Comparison of ENCODE assay signal across 8 cellular contexts in the genomic region with DNA sequence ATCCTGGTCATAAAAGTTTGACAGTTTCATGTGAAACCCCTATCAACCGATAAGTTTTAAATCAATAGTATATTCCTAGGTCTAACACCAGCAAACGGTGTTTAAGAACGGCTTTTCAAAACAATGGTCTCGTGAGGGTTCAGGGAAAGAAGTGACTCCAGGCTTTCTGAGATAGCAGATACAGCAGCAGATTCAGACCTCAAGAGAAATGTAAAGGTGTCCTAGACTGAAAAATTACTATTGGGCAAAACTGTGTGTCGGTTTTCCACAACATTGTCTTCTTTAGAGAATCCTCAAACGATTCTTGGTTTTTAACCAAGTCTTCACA. TPM values are rescaled to one million over a fixed set of nuclear protein-coding genes. Genes with fewer than 3 reads are reported as not detected.
A peak's percentile ranks its signal among the peaks of the same experiment; 100 is the strongest.
DNase-seq lines count a peak whose midpoint lies in the region; ATAC-seq and TF ChIP-seq lines count a peak whose summit lies in the region.

No MANE protein-coding gene starts in this region.

- POLR2A ChIA-PET in CD4-positive, alpha-beta T cell (lab: Charles Lee), result interaction anchor here (1.3 to 3.2 kb wide), 5 partner anchors 10 to 218 kb away, joined by 5 to 23 read pairs (median 20); a partner anchor contains a TSS

- peak overlapping the region; percentile 96 for H3K27ac Mint-ChIP-seq in CD4-positive, alpha-beta T cell

- no peak for ATAC-seq in CD4-positive, alpha-beta T cell (ENCODE audit: poor library complexity)

- DNase-seq in CD4-positive, alpha-beta T cell, result no peak
- peak; percentile 37 to 38 for DNase-seq in Kasumi-1 (lab: John Stamatoyannopoulos, UW)
- DNase-seq in cardiac fibroblast (ENCODE audit: low read depth in 2 of 2), result peak in 1 of 2 donors; percentile 20
- DNase-seq in stimulated activated CD4-positive, alpha-beta T cell treated with anti-CD3 and anti-CD28 coated beads, Interleukin-4, amount 100 ng/mL, for 4 hours, result no peak
- DNase-seq in stimulated activated CD4-positive, alpha-beta T cell treated with anti-CD3 and anti-CD28 coated beads, Interleukin-4, amount 100 ng/mL, for 1 hour, result no peak
- DNase-seq in NCI-H1694 (lab: John Stamatoyannopoulos, UW), result no peak
- DNase-seq in HuH-7 (ENCODE audit: low spot score), result no peak

- no peaks in the 10 kb centered on the region for H3K27me3 ChIP-seq in CD4-positive, alpha-beta T cell (ENCODE audit: control insufficient read depth, insufficient read depth, low read length)

- H3K27ac ChIP-seq in CD4-positive, alpha-beta T cell (ENCODE audit: low read depth, low read length), result peak overlapping the region; percentile 89
- H3K27ac ChIP-seq in mesodermal cell (ENCODE audit: low read depth, low read length, severe bottlenecking), result peak overlapping the region; percentile 95

- TF ChIP-seq CTCF in CD4-positive, alpha-beta T cell (IDR thresholded peaks at IDR 0.05), result no peak
- TF ChIP-seq CTCF in cardiac fibroblast (IDR thresholded peaks at IDR 0.05; ENCODE audit: low read depth, low read length), result no peak

- 6% methylated on average over 4 of the region's 6 CpGs for WGBS in mesodermal cell (ENCODE audit: insufficient coverage in 2 of 2), 2 experiments

- H3K9me3 ChIP-seq in CD4-positive, alpha-beta T cell (ENCODE audit: control insufficient read depth, low read length), result no peaks in the 10 kb centered on the region
- H3K9me3 ChIP-seq in mesodermal cell (ENCODE audit: control insufficient read depth, low read length), result no peaks in the 10 kb centered on the region

- intact Hi-C loops in CD4-positive, alpha-beta T cell (cut with DNase I, micrococcal nuclease), result loop anchor here (5.0 to 10.0 kb wide), 7 partner anchors 40 to 622 kb away; a partner anchor contains a TSS

- peak overlapping the region; percentile 58 to 90 for H3K4me3 ChIP-seq in cardiac fibroblast (replicated peaks in 1 of 2; ENCODE audit: low read depth in 2 of 2, low read length in 2 of 2)
- H3K4me3 ChIP-seq in mesodermal cell (ENCODE audit: extremely low read depth, insufficient read depth, low read length, poor library complexity, severe bottlenecking), result peak overlapping the region; percentile 80

- H3K27me3 Mint-ChIP-seq in CD4-positive, alpha-beta T cell, result no peaks in the 10 kb centered on the region

- H3K36me3 ChIP-seq in mesodermal cell (ENCODE audit: control insufficient read depth, insufficient read depth, low read length), result peaks cover 16% of the 10 kb centered on the region

- H3K36me3 Mint-ChIP-seq in CD4-positive, alpha-beta T cell (ENCODE audit: low read depth), result peaks cover 29% of the 10 kb centered on the region

- CTCF ChIA-PET in CD4-positive, alpha-beta T cell (lab: Charles Lee), result interaction anchor here (2.8 kb wide), 1 partner anchor 12 kb away, joined by 8 read pairs; no protein-coding TSS in a partner anchor

- H3K4me1 Mint-ChIP-seq in CD4-positive, alpha-beta T cell (ENCODE audit: low read depth), result peaks cover 69% of the 10 kb centered on the region

- peak overlapping the region; percentile 99 for H3K4me3 Mint-ChIP-seq in CD4-positive, alpha-beta T cell

- H3K9me3 Mint-ChIP-seq in CD4-positive, alpha-beta T cell, result no peaks in the 10 kb centered on the region

- H3K4me1 ChIP-seq in mesodermal cell (ENCODE audit: control insufficient read depth, insufficient read depth, low read length, poor library complexity, severe bottlenecking), result peaks cover 15% of the 10 kb centered on the region

RNA-seq across cellular contexts. Expression of a gene that starts 1.3 kb away (rescaled TPM):
- 10 to 100 TPM; 87.3 to 87.4 TPM for total RNA-seq in CD4-positive, alpha-beta T cell
- polyA plus RNA-seq in mesodermal cell (2013, experiment 1 of 2), result 29.8 TPM
- polyA plus RNA-seq in mesodermal cell (2013, experiment 2 of 2), result 30.3 TPM

Comparison
In these comparisons a context has a peak if more than half of its experiments do, and no peak if none do; other contexts are left out.
1. DNase-seq: peak in Kasumi-1 (2 of 2); none in CD4-positive, alpha-beta T cell (0 of 10), stimulated activated CD4-positive, alpha-beta T cell treated with anti-CD3 and anti-CD28 coated beads, Interleukin-4, amount 100 ng/mL, for 4 hours (0 of 2), stimulated activated CD4-positive, alpha-beta T cell treated with anti-CD3 and anti-CD28 coated beads, Interleukin-4, amount 100 ng/mL, for 1 hour (single experiment), NCI-H1694 (single experiment) and HuH-7 (single experiment).